14 cellular contexts compared by ENCODE assay signal in the genomic region with DNA sequence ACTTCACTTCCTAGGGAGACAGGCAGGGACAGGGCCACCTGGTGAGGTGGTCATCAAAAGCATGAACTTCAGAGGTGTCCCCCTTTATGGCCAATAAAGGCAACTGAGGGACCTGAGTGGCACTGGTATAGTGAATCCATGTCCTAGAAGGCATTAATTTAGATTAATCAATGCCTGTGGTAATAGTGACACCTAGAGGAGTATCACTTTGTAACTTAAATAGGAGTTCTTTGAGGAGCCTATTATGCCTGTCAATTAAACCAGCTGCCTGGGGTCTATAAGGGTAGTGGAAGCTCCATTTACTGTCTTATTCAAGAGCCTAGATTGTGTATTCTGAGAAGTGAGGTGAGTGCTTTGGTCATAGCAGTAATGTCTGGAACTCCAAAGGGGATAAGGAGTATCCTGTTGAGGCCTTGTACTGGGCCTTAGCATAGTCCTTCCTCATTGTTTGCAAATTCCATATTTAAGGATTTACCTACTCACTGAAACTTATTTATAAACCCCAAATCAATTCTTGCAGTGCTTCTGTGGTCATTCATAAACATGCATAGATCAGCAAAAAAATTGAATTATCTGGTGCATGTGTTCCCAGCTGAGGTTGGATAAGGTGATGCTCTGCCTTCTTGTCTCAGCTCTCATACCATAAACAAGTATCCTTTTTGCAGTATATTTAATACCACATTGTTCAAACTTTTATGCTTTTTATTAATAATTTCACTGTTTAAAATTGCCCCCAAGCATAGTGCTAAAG.
DNase-seq lines count a peak whose midpoint lies in the region; ATAC-seq and TF ChIP-seq lines count a peak whose summit lies in the region.
"Had no signal": no experiment of that assay in that cellular context is flagged by ENCODE, and none has a peak within 500 bp of the region (broad histone marks: within the 10 kb centered on the region; RNA-seq: fewer than 3 reads in every experiment).

No MANE protein-coding gene starts in this region.

- H3K9me2 ChIP-seq in neural cell (ENCODE audit: insufficient read depth, low read length) = no peaks in the 10 kb centered on the region

- DNase-seq in H7 = peak; percentile 16
- DNase-seq in NCI-H2081 (lab: John Stamatoyannopoulos, UW) = peak; percentile 7 to 25
- DNase-seq in dorsolateral prefrontal cortex = no peak
- DNase-seq in hypothalamus (lab: John Stamatoyannopoulos, UW) = no peak
- no peak for DNase-seq in activated gamma-delta T cell (lab: John Stamatoyannopoulos, UW)
- DNase-seq: activated CD4-positive, alpha-beta T cell treated with anti-CD3 and anti-CD28 coated beads, Interleukin-2, amount 10 ng/mL, durations not matched to agents 24 days and 14 days; DMS153; esophagus squamous epithelium; HFFc6; stimulated activated CD4-positive, alpha-beta T cell treated with anti-CD3 and anti-CD28 coated beads, Interleukin-2, amount 100 ng/mL, for 24 hours had no signal

- peak; percentile 82 for TF ChIP-seq RAD21 in neural cell (conservative IDR thresholded peaks at IDR 0.05)

- intact Hi-C loops in dorsolateral prefrontal cortex (cut with DNase I) = loop anchor here (5.0 to 10.0 kb wide), 5 partner anchors 223 to 423 kb away; a partner anchor contains a TSS

- ATAC-seq in HG02970 (IDR thresholded peaks at IDR 0.05; ENCODE audit: low FRiP score, unreplicated experiment) = no peak
- no peak for ATAC-seq in HG02759 (IDR thresholded peaks at IDR 0.05; ENCODE audit: unreplicated experiment)

- H2AFZ ChIP-seq in neural cell (ENCODE audit: low read depth, low read length) = no peak overlapping the region

- no peak overlapping the region for H3K9ac ChIP-seq in neural cell (ENCODE audit: low read length)

- H3F3A ChIP-seq in neural cell (ENCODE audit: insufficient read depth, low read length, poor library complexity, severe bottlenecking) = no peaks in the 10 kb centered on the region

- H3K27ac ChIP-seq in dorsolateral prefrontal cortex (no peak overlapping the region), neural cell (ENCODE audit: low read length) (no peak overlapping the region)
- H3K27ac ChIP-seq: esophagus squamous epithelium, suprapubic skin had no signal

- no peak overlapping the region for H3K4me2 ChIP-seq in neural cell (ENCODE audit: low read length)

- peak in 35 of 56 donors; percentile 8 to 56 (median 33) for TF ChIP-seq CTCF in dorsolateral prefrontal cortex (IDR thresholded peaks at IDR 0.05 in 54 of 56, conservative IDR thresholded peaks at IDR 0.05 in 2 of 56; ENCODE audit: low read depth in 1 of 56, partially characterized antibody in 56 of 56)
- peak; percentile 70 for TF ChIP-seq CTCF in neural cell (IDR thresholded peaks at IDR 0.05; ENCODE audit: poor library complexity, severe bottlenecking)

- H4K20me1 ChIP-seq in neural cell (ENCODE audit: insufficient read depth) = no peaks in the 10 kb centered on the region

- no peaks in the 10 kb centered on the region for H3K9me3 ChIP-seq in neural cell (ENCODE audit: low read length)
- H3K9me3 ChIP-seq: esophagus squamous epithelium, suprapubic skin had no signal

- H3K36me3 ChIP-seq in H7 (replicated peaks; ENCODE audit: control insufficient read depth, insufficient read depth, low read length) (no peaks in the 10 kb centered on the region), neural cell (ENCODE audit: insufficient read depth, low read length) (no peaks in the 10 kb centered on the region)
- H3K36me3 ChIP-seq: esophagus squamous epithelium, suprapubic skin had no signal

- no peaks in the 10 kb centered on the region for H3K27me3 ChIP-seq in H7 (ENCODE audit: control insufficient read depth, insufficient read depth, low read length)
- peaks cover 0 to 94% (median 38%) of the 10 kb centered on the region in 45 donors for H3K27me3 ChIP-seq in dorsolateral prefrontal cortex
- no peaks in the 10 kb centered on the region for H3K27me3 ChIP-seq in neural cell (ENCODE audit: insufficient read depth, low read depth, low read length)
- H3K27me3 ChIP-seq: esophagus squamous epithelium, suprapubic skin had no signal

- H3K79me2 ChIP-seq in neural cell (replicated peaks; ENCODE audit: insufficient read depth, low read length) = no peaks in the 10 kb centered on the region

- no peak for TF ChIP-seq EP300 in neural cell (conservative IDR thresholded peaks at IDR 0.05; ENCODE audit: poor library complexity, severe bottlenecking)

- H3K4me3 ChIP-seq in H7 (ENCODE audit: insufficient read depth, low read depth, low read length) (no peak overlapping the region), dorsolateral prefrontal cortex (no peak overlapping the region), neural cell (ENCODE audit: low read length) (no peak overlapping the region)
- H3K4me3 ChIP-seq: esophagus squamous epithelium, suprapubic skin had no signal

TF ChIP-seq in neural cell, 6 proteins besides CTCF, POLR2A, EP300 and RAD21:
- TF ChIP-seq, protein P1, sequence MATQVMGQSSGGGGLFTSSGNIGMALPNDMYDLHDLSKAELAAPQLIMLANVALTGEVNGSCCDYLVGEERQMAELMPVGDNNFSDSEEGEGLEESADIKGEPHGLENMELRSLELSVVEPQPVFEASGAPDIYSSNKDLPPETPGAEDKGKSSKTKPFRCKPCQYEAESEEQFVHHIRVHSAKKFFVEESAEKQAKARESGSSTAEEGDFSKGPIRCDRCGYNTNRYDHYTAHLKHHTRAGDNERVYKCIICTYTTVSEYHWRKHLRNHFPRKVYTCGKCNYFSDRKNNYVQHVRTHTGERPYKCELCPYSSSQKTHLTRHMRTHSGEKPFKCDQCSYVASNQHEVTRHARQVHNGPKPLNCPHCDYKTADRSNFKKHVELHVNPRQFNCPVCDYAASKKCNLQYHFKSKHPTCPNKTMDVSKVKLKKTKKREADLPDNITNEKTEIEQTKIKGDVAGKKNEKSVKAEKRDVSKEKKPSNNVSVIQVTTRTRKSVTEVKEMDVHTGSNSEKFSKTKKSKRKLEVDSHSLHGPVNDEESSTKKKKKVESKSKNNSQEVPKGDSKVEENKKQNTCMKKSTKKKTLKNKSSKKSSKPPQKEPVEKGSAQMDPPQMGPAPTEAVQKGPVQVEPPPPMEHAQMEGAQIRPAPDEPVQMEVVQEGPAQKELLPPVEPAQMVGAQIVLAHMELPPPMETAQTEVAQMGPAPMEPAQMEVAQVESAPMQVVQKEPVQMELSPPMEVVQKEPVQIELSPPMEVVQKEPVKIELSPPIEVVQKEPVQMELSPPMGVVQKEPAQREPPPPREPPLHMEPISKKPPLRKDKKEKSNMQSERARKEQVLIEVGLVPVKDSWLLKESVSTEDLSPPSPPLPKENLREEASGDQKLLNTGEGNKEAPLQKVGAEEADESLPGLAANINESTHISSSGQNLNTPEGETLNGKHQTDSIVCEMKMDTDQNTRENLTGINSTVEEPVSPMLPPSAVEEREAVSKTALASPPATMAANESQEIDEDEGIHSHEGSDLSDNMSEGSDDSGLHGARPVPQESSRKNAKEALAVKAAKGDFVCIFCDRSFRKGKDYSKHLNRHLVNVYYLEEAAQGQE (IDR thresholded peaks at IDR 0.05; ENCODE audit: borderline replicate concordance) = no peak
- TF ChIP-seq SMC3 (conservative IDR thresholded peaks at IDR 0.05; ENCODE audit: poor library complexity) = peak; percentile 77

Comparison
In these comparisons a context has a peak if more than half of its experiments do, and no peak if none do; other contexts are left out.
1. DNase-seq: peak in H7 (single experiment) and NCI-H2081 (2 of 2); none in dorsolateral prefrontal cortex (0 of 10), hypothalamus (0 of 51) and activated gamma-delta T cell (single experiment).